In genomic region chr6:149109397-149110070, GRCh38 we compare ENCODE assay signal across 10 cellular contexts.
"Had no signal": no experiment of that assay in that cellular context is flagged by ENCODE, and none has a peak within 500 bp of the region (broad histone marks: within the 10 kb centered on the region; RNA-seq: fewer than 3 reads in every experiment).

No MANE protein-coding gene starts in this region.

- DNase-seq: activated CD4-positive, alpha-beta memory T cell treated with anti-CD3 and anti-CD28 coated beads for 36 hours; activated CD4-positive, alpha-beta T cell treated with anti-CD3 and anti-CD28 coated beads for 36 hours; activated effector memory CD4-positive, alpha-beta T cell treated with anti-CD3 and anti-CD28 coated beads, Interleukin-2, amount 50 U/mL, for 16 hours; activated T-cell treated with anti-CD3 and anti-CD28 coated beads, Interleukin-2, amount 50 U/mL, for 48 hours; adrenal gland; left colon; sigmoid colon; spleen; trophoblast cell had no signal

- ATAC-seq: activated CD4-positive, alpha-beta T cell treated with anti-CD3 and anti-CD28 coated beads for 36 hours; esophagus mucosa; left colon had no signal
